13 cellular contexts compared by ENCODE assay signal in genomic region chr3:64216706-64217105, GRCh38. TPM values are rescaled to one million over a fixed set of nuclear protein-coding genes. Genes with fewer than 3 reads are reported as not detected.
A peak's percentile ranks its signal among the peaks of the same experiment; 100 is the strongest.
DNase-seq lines count a peak whose midpoint lies in the region; ATAC-seq, FAIRE-seq and TF ChIP-seq lines count a peak whose summit lies in the region.
"Had no signal": no experiment of that assay in that cellular context is flagged by ENCODE, and none has a peak within 500 bp of the region (broad histone marks: within the 10 kb centered on the region; RNA-seq: fewer than 3 reads in every experiment).

No MANE protein-coding gene starts in this region.

- H3K9ac ChIP-seq in astrocyte (ENCODE audit: low read length) (peak overlapping the region; percentile 49), skeletal muscle satellite cell (ENCODE audit: low read depth, low read length) (peak overlapping the region; percentile 30)

- H3K27ac ChIP-seq in HEK293 (ENCODE audit: extremely low read depth, low read depth, low read length) = no peak overlapping the region
- H3K27ac ChIP-seq in astrocyte (ENCODE audit: low read depth, low read length) = peak overlapping the region; percentile 2
- H3K27ac ChIP-seq in right atrium auricular region = peak overlapping the region; percentile 46 to 68

- H3K9me3 ChIP-seq in HEK293 (ENCODE audit: control insufficient read depth, insufficient read depth, low read depth, low read length) = no peaks in the 10 kb centered on the region
- no peaks in the 10 kb centered on the region for H3K9me3 ChIP-seq in astrocyte (ENCODE audit: insufficient read depth, low read depth, low read length)
- no peaks in the 10 kb centered on the region for H3K9me3 ChIP-seq in right atrium auricular region
- H3K9me3 ChIP-seq in skeletal muscle satellite cell (replicated peaks; ENCODE audit: low read length) = no peaks in the 10 kb centered on the region

- DNase-seq in astrocyte (ENCODE audit: low read depth) = peak; percentile 58
- no peak for DNase-seq in right atrium auricular region (ENCODE audit: low spot score)
- DNase-seq in RKO (ENCODE audit: low spot score) = no peak
- DNase-seq in NCI-H2029 (lab: John Stamatoyannopoulos, UW) = no peak
- no peak for DNase-seq in activated T-cell treated with anti-CD3 and anti-CD28 coated beads, Interleukin-2, amount 50 U/mL, for 48 hours
- DNase-seq: activated CD8-positive, alpha-beta T cell treated with anti-CD3 and anti-CD28 coated beads for 36 hours; amniotic stem cell; DMS53; NCI-H1417 treated with DMSO at 0.1 percent for 48 hours had no signal

- H3K27me3 ChIP-seq in astrocyte (ENCODE audit: insufficient read depth, low read length) (no peaks in the 10 kb centered on the region), right atrium auricular region (no peaks in the 10 kb centered on the region), skeletal muscle satellite cell (ENCODE audit: control insufficient read depth, insufficient read depth, low read length) (no peaks in the 10 kb centered on the region)

- peak overlapping the region; percentile 43 for H3K27ac Mint-ChIP-seq in astrocyte (ENCODE audit: unreplicated experiment)
- H3K27ac Mint-ChIP-seq: activated CD8-positive, alpha-beta T cell treated with anti-CD3 and anti-CD28 coated beads for 36 hours had no signal

- no peaks in the 10 kb centered on the region for H3K9me3 Mint-ChIP-seq in astrocyte (ENCODE audit: unreplicated experiment)
- H3K9me3 Mint-ChIP-seq: activated CD8-positive, alpha-beta T cell treated with anti-CD3 and anti-CD28 coated beads for 36 hours had no signal

- CTCF ChIA-PET in HEK293 (lab: Yijun Ruan, JAX) = interaction anchor here (1.1 kb wide), 1 partner anchor 186 kb away, joined by 4 read pairs; no protein-coding TSS in a partner anchor

- H3K36me3 ChIP-seq in HEK293 (ENCODE audit: control insufficient read depth in 2 of 2, insufficient read depth in 1 of 2, low read length in 2 of 2) (no peaks in the 10 kb centered on the region), astrocyte (ENCODE audit: insufficient read depth, low read length) (no peaks in the 10 kb centered on the region), right atrium auricular region (no peaks in the 10 kb centered on the region), skeletal muscle satellite cell (ENCODE audit: insufficient read depth, low read length) (no peaks in the 10 kb centered on the region)

- H3K4me3 ChIP-seq in HEK293 (ENCODE audit: low read depth, low read length) = no peak overlapping the region
- no peak overlapping the region for H3K4me3 ChIP-seq in astrocyte (ENCODE audit: insufficient read depth, low read depth, low read length)
- H3K4me3 ChIP-seq in right atrium auricular region = no peak overlapping the region
- no peak overlapping the region for H3K4me3 ChIP-seq in skeletal muscle satellite cell (ENCODE audit: low read length)

- H3K4me1 ChIP-seq in HEK293 (ENCODE audit: control insufficient read depth, insufficient read depth, low read length) (no peaks in the 10 kb centered on the region; the same call in 1 of the 2 replicates), astrocyte (ENCODE audit: insufficient read depth, low read length) (peaks cover 50% of the 10 kb centered on the region), right atrium auricular region (peaks cover 0 to 76% of the 10 kb centered on the region in 2 donors), skeletal muscle satellite cell (ENCODE audit: control insufficient read depth, insufficient read depth, low read length) (peaks cover 46% of the 10 kb centered on the region)

- ATAC-seq in HG02981 (IDR thresholded peaks at IDR 0.05; ENCODE audit: unreplicated experiment) = no peak
- ATAC-seq: activated CD8-positive, alpha-beta T cell treated with anti-CD3 and anti-CD28 coated beads for 36 hours had no signal

- POLR2A ChIA-PET in HEK293 (lab: Yijun Ruan, JAX) = no interaction called here

- H3K79me2 ChIP-seq in astrocyte (ENCODE audit: insufficient read depth, low read length) = peaks cover 98% of the 10 kb centered on the region

- peaks cover 5% of the 10 kb centered on the region for H3K36me3 Mint-ChIP-seq in astrocyte (ENCODE audit: low read depth, unreplicated experiment)

- no peak overlapping the region for H2AFZ ChIP-seq in astrocyte (ENCODE audit: low read depth, low read length)

- H3K4me2 ChIP-seq in astrocyte (ENCODE audit: low read length) (peak overlapping the region; percentile 60), skeletal muscle satellite cell (ENCODE audit: low read length) (peak overlapping the region; percentile 45)

- peak overlapping the region; percentile 51 for H3K4me3 Mint-ChIP-seq in astrocyte (ENCODE audit: unreplicated experiment)
- H3K4me3 Mint-ChIP-seq: activated CD8-positive, alpha-beta T cell treated with anti-CD3 and anti-CD28 coated beads for 36 hours had no signal

- H3K27me3 Mint-ChIP-seq in astrocyte (ENCODE audit: low read depth, unreplicated experiment) = no peaks in the 10 kb centered on the region

- peak; percentile 83 for FAIRE-seq in astrocyte (lab: Jason Lieb, UNC)
- FAIRE-seq: H54 had no signal

- peaks cover 75% of the 10 kb centered on the region for H4K20me1 ChIP-seq in astrocyte (ENCODE audit: insufficient read depth, low read length)

- H3K4me1 Mint-ChIP-seq in astrocyte (ENCODE audit: low read depth, unreplicated experiment) = peaks cover 83% of the 10 kb centered on the region

- no peak for TF ChIP-seq CTCF in HEK293 (tag by site-specific recombination; IDR thresholded peaks at IDR 0.05)
- TF ChIP-seq CTCF in astrocyte (IDR thresholded peaks at IDR 0.05; ENCODE audit: insufficient read depth, low read depth, low read length) = no peak
- no peak for TF ChIP-seq CTCF in right atrium auricular region (IDR thresholded peaks at IDR 0.05)

TF ChIP-seq in HEK293, 187 proteins besides CTCF, POLR2A, EP300 and RAD21:
- peak; percentile 77 for TF ChIP-seq ZBTB17 (tag by site-specific recombination; IDR thresholded peaks at IDR 0.05)
- peak; percentile 47; the same call in 1 of the 2 replicates for TF ChIP-seq PRDM10 (tag by site-specific recombination; IDR thresholded peaks at IDR 0.05)
- no peak for TF ChIP-seq SP3 (tag by site-specific recombination; IDR thresholded peaks at IDR 0.05)

RNA-seq across cellular contexts. Expression of gene PRICKLE2, which starts 8.6 kb away (rescaled TPM):
- total RNA-seq in astrocyte (84.4 and 101 TPM in 2 replicates), right atrium auricular region (10 to 100 TPM; 18.4 to 22.2 TPM)
- total RNA-seq in skeletal muscle satellite cell (2012; rRNA removed) = 26.0 and 26.4 TPM in 2 replicates
- total RNA-seq: activated CD8-positive, alpha-beta T cell treated with anti-CD3 and anti-CD28 coated beads for 36 hours had no signal
